13 cellular contexts compared by ENCODE assay signal in the genomic region with DNA sequence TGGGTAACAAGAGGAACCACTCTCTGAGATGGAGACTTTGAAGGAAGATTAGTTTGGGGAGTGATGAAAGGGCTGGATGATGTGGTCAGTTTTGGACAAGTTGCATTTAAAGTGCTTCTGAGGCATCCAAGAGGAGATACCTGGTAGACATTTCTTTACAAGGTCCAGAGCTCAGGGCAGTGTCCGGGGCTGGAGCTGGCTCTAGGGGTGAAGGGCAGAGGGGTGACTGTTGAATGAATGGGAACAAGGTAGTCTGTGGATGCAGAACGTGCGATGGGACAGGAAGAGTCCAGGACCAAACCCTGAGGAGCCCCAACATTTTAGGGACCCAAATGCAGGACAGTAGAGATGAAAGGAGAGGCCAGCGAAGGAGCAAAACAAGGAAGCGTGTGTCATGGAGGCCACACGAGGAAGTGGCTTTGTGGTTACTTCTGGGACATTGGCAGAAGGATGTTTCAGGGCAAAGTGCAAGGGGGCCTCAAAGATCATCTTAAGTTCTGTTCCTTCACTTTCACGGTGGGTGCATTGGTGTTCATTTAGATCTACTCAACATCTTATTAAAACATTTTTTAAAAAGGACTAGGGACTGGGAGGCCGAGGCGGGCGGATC. TPM values are rescaled to one million over a fixed set of nuclear protein-coding genes. Genes with fewer than 3 reads are reported as not detected.
A peak's percentile ranks its signal among the peaks of the same experiment; 100 is the strongest.
DNase-seq lines count a peak whose midpoint lies in the region; ATAC-seq, FAIRE-seq and TF ChIP-seq lines count a peak whose summit lies in the region.
"Had no signal": no experiment of that assay in that cellular context is flagged by ENCODE, and none has a peak within 500 bp of the region (broad histone marks: within the 10 kb centered on the region; RNA-seq: fewer than 3 reads in every experiment).

No MANE protein-coding gene starts in this region.

- no peak overlapping the region for H3K4me3 ChIP-seq in CD4-positive, alpha-beta memory T cell (ENCODE audit: low read length in 2 of 2)
- H3K4me3 ChIP-seq in naive thymus-derived CD4-positive, alpha-beta T cell (ENCODE audit: low read length), result no peak overlapping the region
- H3K4me3 ChIP-seq: right lobe of liver had no signal

- POLR2A ChIA-PET in CD4-positive, alpha-beta memory T cell (lab: Charles Lee; ENCODE audit: partially characterized antibody), result no interaction called here
- POLR2A ChIA-PET in activated CD8-positive, alpha-beta T cell treated with anti-CD3 and anti-CD28 coated beads, Interleukin-2, amount 10 ng/mL, durations not matched to agents 7 days and 5 days (lab: Charles Lee), result interaction anchor here (1.6 to 2.2 kb wide), 2 partner anchors 13 to 46 kb away, joined by 5 to 6 read pairs; a partner anchor contains a TSS
- POLR2A ChIA-PET in naive thymus-derived CD4-positive, alpha-beta T cell (lab: Charles Lee), result no interaction called here
- POLR2A ChIA-PET in CD4-positive, alpha-beta T cell (lab: Charles Lee), result no interaction called here
- POLR2A ChIA-PET in MCF 10A (lab: Yijun Ruan, JAX), result no interaction called here

- H3K27me3 ChIP-seq in CD4-positive, alpha-beta memory T cell (ENCODE audit: insufficient read depth, low read length), result no peaks in the 10 kb centered on the region
- no peaks in the 10 kb centered on the region for H3K27me3 ChIP-seq in naive thymus-derived CD4-positive, alpha-beta T cell (ENCODE audit: control insufficient read depth in 2 of 2, insufficient read depth in 2 of 2, low read length in 2 of 2)
- no peaks in the 10 kb centered on the region for H3K27me3 ChIP-seq in CD4-positive, alpha-beta T cell (ENCODE audit: control insufficient read depth, insufficient read depth, low read length)
- H3K27me3 ChIP-seq: right lobe of liver had no signal

- no peaks in the 10 kb centered on the region for H3K36me3 ChIP-seq in CD4-positive, alpha-beta memory T cell (ENCODE audit: insufficient read depth, low read length)
- H3K36me3 ChIP-seq in naive thymus-derived CD4-positive, alpha-beta T cell (ENCODE audit: control insufficient read depth in 2 of 3, insufficient read depth in 3 of 3, low read length in 3 of 3), result no peaks in the 10 kb centered on the region
- H3K36me3 ChIP-seq: right lobe of liver had no signal

- peak in 1 of 5 donors; percentile 32 for DNase-seq in CD4-positive, alpha-beta memory T cell
- DNase-seq in MV-4-11 (lab: John Stamatoyannopoulos, UW) (peak; percentile 90), RCC 7860 (ENCODE audit: low spot score) (no peak), MCF 10A (ENCODE audit: unreplicated experiment) (no peak)
- peak; percentile 67 for DNase-seq in activated CD8-positive, alpha-beta T cell treated with anti-CD3 and anti-CD28 coated beads, Interleukin-2, amount 10 ng/mL, durations not matched to agents 7 days and 5 days
- DNase-seq in naive thymus-derived CD4-positive, alpha-beta T cell, result no peak
- DNase-seq in CD4-positive, alpha-beta T cell, result no peak
- DNase-seq: activated CD8-positive, alpha-beta memory T cell treated with anti-CD3 and anti-CD28 coated beads, Interleukin-2, amount 50 U/mL, for 48 hours; NCI-H2081 treated with DMSO at 0.1 percent for 48 hours had no signal

- H3K4me3 Mint-ChIP-seq in CD4-positive, alpha-beta memory T cell, result peak overlapping the region in 6 of 8 donors; percentile 3 to 76 (median 27)
- no peak overlapping the region for H3K4me3 Mint-ChIP-seq in activated CD8-positive, alpha-beta T cell treated with anti-CD3 and anti-CD28 coated beads, Interleukin-2, amount 10 ng/mL, durations not matched to agents 7 days and 5 days
- H3K4me3 Mint-ChIP-seq in naive thymus-derived CD4-positive, alpha-beta T cell, result peak overlapping the region in 4 of 10 donors; percentile 11 to 72 (median 30)
- no peak overlapping the region for H3K4me3 Mint-ChIP-seq in CD4-positive, alpha-beta T cell
- H3K4me3 Mint-ChIP-seq in MCF 10A (ENCODE audit: unreplicated experiment), result no peak overlapping the region

- no peak for FAIRE-seq in RCC 7860 (lab: Jason Lieb, UNC)
- FAIRE-seq: G401.6, islet of Langerhans had no signal

- H3K27ac Mint-ChIP-seq in CD4-positive, alpha-beta memory T cell, result peak overlapping the region in 5 of 7 donors; percentile 55 to 81 (median 75)
- H3K27ac Mint-ChIP-seq in activated CD8-positive, alpha-beta T cell treated with anti-CD3 and anti-CD28 coated beads, Interleukin-2, amount 10 ng/mL, durations not matched to agents 7 days and 5 days, result no peak overlapping the region
- H3K27ac Mint-ChIP-seq in naive thymus-derived CD4-positive, alpha-beta T cell, result peak overlapping the region in 5 of 9 donors; percentile 14 to 70 (median 33)
- H3K27ac Mint-ChIP-seq in CD4-positive, alpha-beta T cell, result no peak overlapping the region
- no peak overlapping the region for H3K27ac Mint-ChIP-seq in MCF 10A (ENCODE audit: low read depth, unreplicated experiment)

- no peak for TF ChIP-seq CTCF in CD4-positive, alpha-beta T cell (IDR thresholded peaks at IDR 0.05)
- no peak for TF ChIP-seq CTCF in MCF 10A (IDR thresholded peaks at IDR 0.05; ENCODE audit: unreplicated experiment)

- H3K9me3 Mint-ChIP-seq in CD4-positive, alpha-beta memory T cell, result peaks cover 0 to 2% (median 0%) of the 10 kb centered on the region in 8 donors
- peaks cover 6% of the 10 kb centered on the region for H3K9me3 Mint-ChIP-seq in activated CD8-positive, alpha-beta T cell treated with anti-CD3 and anti-CD28 coated beads, Interleukin-2, amount 10 ng/mL, durations not matched to agents 7 days and 5 days (ENCODE audit: insufficient read depth)
- peaks cover 0 to 3% (median 0%) of the 10 kb centered on the region in 11 donors for H3K9me3 Mint-ChIP-seq in naive thymus-derived CD4-positive, alpha-beta T cell
- no peaks in the 10 kb centered on the region for H3K9me3 Mint-ChIP-seq in CD4-positive, alpha-beta T cell
- no peaks in the 10 kb centered on the region for H3K9me3 Mint-ChIP-seq in MCF 10A (ENCODE audit: unreplicated experiment)

- H3K4me1 Mint-ChIP-seq in CD4-positive, alpha-beta memory T cell, result peaks cover 0 to 10% (median 9%) of the 10 kb centered on the region in 4 donors
- peaks cover 18% of the 10 kb centered on the region for H3K4me1 Mint-ChIP-seq in activated CD8-positive, alpha-beta T cell treated with anti-CD3 and anti-CD28 coated beads, Interleukin-2, amount 10 ng/mL, durations not matched to agents 7 days and 5 days (ENCODE audit: low read depth)
- peaks cover 0 to 28% (median 11%) of the 10 kb centered on the region in 7 donors for H3K4me1 Mint-ChIP-seq in naive thymus-derived CD4-positive, alpha-beta T cell
- peaks cover 8% of the 10 kb centered on the region for H3K4me1 Mint-ChIP-seq in CD4-positive, alpha-beta T cell (ENCODE audit: low read depth)
- H3K4me1 Mint-ChIP-seq in MCF 10A (ENCODE audit: insufficient read depth, unreplicated experiment), result no peaks in the 10 kb centered on the region

- intact Hi-C loops in CD4-positive, alpha-beta memory T cell (cut with micrococcal nuclease), result no loop called here
- intact Hi-C loops in naive thymus-derived CD4-positive, alpha-beta T cell (cut with micrococcal nuclease), result loop anchor here in 1 of 2 donors (2.0 kb wide), 1 partner anchor 45 kb away; no protein-coding TSS in a partner anchor
- intact Hi-C loops in CD4-positive, alpha-beta T cell (cut with DNase I, micrococcal nuclease), result no loop called here
- intact Hi-C loops in MCF 10A (cut with micrococcal nuclease), result no loop called here

- peaks cover 1 to 9% of the 10 kb centered on the region in 2 donors for H3K36me3 Mint-ChIP-seq in CD4-positive, alpha-beta memory T cell
- H3K36me3 Mint-ChIP-seq in activated CD8-positive, alpha-beta T cell treated with anti-CD3 and anti-CD28 coated beads, Interleukin-2, amount 10 ng/mL, durations not matched to agents 7 days and 5 days (ENCODE audit: low read depth), result peaks cover 26% of the 10 kb centered on the region
- H3K36me3 Mint-ChIP-seq in naive thymus-derived CD4-positive, alpha-beta T cell, result peaks cover 7 to 26% (median 13%) of the 10 kb centered on the region in 5 donors
- peaks cover 7% of the 10 kb centered on the region for H3K36me3 Mint-ChIP-seq in CD4-positive, alpha-beta T cell (ENCODE audit: low read depth)
- no peaks in the 10 kb centered on the region for H3K36me3 Mint-ChIP-seq in MCF 10A (ENCODE audit: insufficient read depth, unreplicated experiment)

- peaks cover 21% of the 10 kb centered on the region for H3K4me1 ChIP-seq in CD4-positive, alpha-beta memory T cell (ENCODE audit: insufficient read depth, low read length)
- peaks cover 0 to 16% of the 10 kb centered on the region in 2 donors for H3K4me1 ChIP-seq in naive thymus-derived CD4-positive, alpha-beta T cell (ENCODE audit: control insufficient read depth in 2 of 2, insufficient read depth in 2 of 2, low read length in 2 of 2)
- H3K4me1 ChIP-seq: right lobe of liver had no signal

- CTCF ChIA-PET in CD4-positive, alpha-beta memory T cell (lab: Charles Lee; ENCODE audit: partially characterized antibody), result no interaction called here
- CTCF ChIA-PET in activated CD8-positive, alpha-beta T cell treated with anti-CD3 and anti-CD28 coated beads, Interleukin-2, amount 10 ng/mL, durations not matched to agents 7 days and 5 days (lab: Charles Lee), result interaction anchor here (0.6 to 3.1 kb wide), 4 partner anchors 10 to 46 kb away, joined by 3 to 22 read pairs (median 16); a partner anchor contains a TSS
- CTCF ChIA-PET in naive thymus-derived CD4-positive, alpha-beta T cell (lab: Charles Lee), result no interaction called here
- CTCF ChIA-PET in CD4-positive, alpha-beta T cell (lab: Charles Lee), result no interaction called here
- CTCF ChIA-PET in MCF 10A (lab: Yijun Ruan, JAX), result interaction anchor here (0.7 kb wide), 1 partner anchor 1018 kb away, joined by 4 read pairs; no protein-coding TSS in a partner anchor

- ATAC-seq in activated CD8-positive, alpha-beta T cell treated with anti-CD3 and anti-CD28 coated beads, Interleukin-2, amount 10 ng/mL, durations not matched to agents 7 days and 5 days, result peak; percentile 28
- ATAC-seq in naive thymus-derived CD4-positive, alpha-beta T cell, result peak; percentile 73
- no peak for ATAC-seq in GM19463 (IDR thresholded peaks at IDR 0.05; ENCODE audit: unreplicated experiment)
- ATAC-seq in CD4-positive, alpha-beta T cell (ENCODE audit: poor library complexity), result no peak

- no peaks in the 10 kb centered on the region for H3K9me3 ChIP-seq in CD4-positive, alpha-beta memory T cell (ENCODE audit: control insufficient read depth in 1 of 2, low read length in 2 of 2)
- H3K9me3 ChIP-seq in naive thymus-derived CD4-positive, alpha-beta T cell (ENCODE audit: control insufficient read depth in 2 of 3, low read length in 3 of 3), result no peaks in the 10 kb centered on the region
- peaks cover 1% of the 10 kb centered on the region for H3K9me3 ChIP-seq in CD4-positive, alpha-beta T cell (ENCODE audit: control insufficient read depth, low read length)
- H3K9me3 ChIP-seq: right lobe of liver had no signal

- no TSS peak for BruUV-seq in MCF 10A (replicated peaks; lab: Mats Ljungman, UMichigan)

- no peaks in the 10 kb centered on the region for H3K27me3 Mint-ChIP-seq in CD4-positive, alpha-beta memory T cell
- H3K27me3 Mint-ChIP-seq in activated CD8-positive, alpha-beta T cell treated with anti-CD3 and anti-CD28 coated beads, Interleukin-2, amount 10 ng/mL, durations not matched to agents 7 days and 5 days (ENCODE audit: low read depth), result no peaks in the 10 kb centered on the region
- no peaks in the 10 kb centered on the region for H3K27me3 Mint-ChIP-seq in naive thymus-derived CD4-positive, alpha-beta T cell
- no peaks in the 10 kb centered on the region for H3K27me3 Mint-ChIP-seq in CD4-positive, alpha-beta T cell
- H3K27me3 Mint-ChIP-seq in MCF 10A (ENCODE audit: insufficient read depth, unreplicated experiment), result peaks cover 11% of the 10 kb centered on the region

- H3K27ac ChIP-seq in CD4-positive, alpha-beta memory T cell (ENCODE audit: low read depth, low read length), result no peak overlapping the region
- H3K27ac ChIP-seq in naive thymus-derived CD4-positive, alpha-beta T cell (ENCODE audit: low read depth, low read length), result no peak overlapping the region
- no peak overlapping the region for H3K27ac ChIP-seq in CD4-positive, alpha-beta T cell (ENCODE audit: low read depth, low read length)
- H3K27ac ChIP-seq: right lobe of liver had no signal

RNA-seq across cellular contexts. Expression of a gene that starts 13.6 kb away (rescaled TPM):
- total RNA-seq in CD4-positive, alpha-beta memory T cell, result 1 to 10 TPM; 6.3 to 6.8 TPM
- 1 to 10 TPM in 1 of 2 donors, under 1 TPM in 1; 0.71 to 1.3 TPM for polyA plus RNA-seq in CD4-positive, alpha-beta memory T cell
- total RNA-seq in activated CD8-positive, alpha-beta T cell treated with anti-CD3 and anti-CD28 coated beads, Interleukin-2, amount 10 ng/mL, durations not matched to agents 7 days and 5 days, result 10 to 100 TPM; 21.6 to 23.8 TPM
- 10 to 100 TPM in 3 of 5 experiments, 1 to 10 TPM in 2; 7.1 to 19.0 (median 10.2) TPM for total RNA-seq in naive thymus-derived CD4-positive, alpha-beta T cell
- polyA plus RNA-seq in naive thymus-derived CD4-positive, alpha-beta T cell, result 1 to 10 TPM in 1 of 2 donors, under 1 TPM in 1; 0.20 to 1.0 TPM
- 1 to 10 TPM; 7.1 to 7.2 TPM for total RNA-seq in CD4-positive, alpha-beta T cell
- total RNA-seq in MCF 10A (2022), result 0.42 and 0.81 TPM in 2 replicates

RNA-seq across cellular contexts. Expression of a gene that starts 25.2 kb away (rescaled TPM):
- total RNA-seq in CD4-positive, alpha-beta memory T cell, result 10 to 100 TPM; 80.6 to 83.0 TPM
- polyA plus RNA-seq in CD4-positive, alpha-beta memory T cell, result 10 to 100 TPM in 1 of 2 donors, 1 to 10 TPM in 1; 9.9 to 18.7 TPM
- 10 to 100 TPM; 53.0 to 61.2 TPM for total RNA-seq in activated CD8-positive, alpha-beta T cell treated with anti-CD3 and anti-CD28 coated beads, Interleukin-2, amount 10 ng/mL, durations not matched to agents 7 days and 5 days
- total RNA-seq in naive thymus-derived CD4-positive, alpha-beta T cell, result 10 to 100 TPM; 54.1 to 74.8 (median 64.5) TPM
- polyA plus RNA-seq in naive thymus-derived CD4-positive, alpha-beta T cell, result 10 to 100 TPM in 1 of 2 donors, 1 to 10 TPM in 1; 8.4 to 14.1 TPM
- 10 to 100 TPM; 40.6 to 42.1 TPM for total RNA-seq in CD4-positive, alpha-beta T cell
- total RNA-seq in MCF 10A (2022), result 27.6 and 35.2 TPM in 2 replicates

RNA-seq across cellular contexts. Expression of a gene that starts 43.4 kb away (rescaled TPM):
- total RNA-seq in CD4-positive, alpha-beta memory T cell, result 100 to 1,000 TPM; 140 to 145 TPM
- 100 to 1,000 TPM in 1 of 2 donors, 10 to 100 TPM in 1; 13.6 to 100 TPM for polyA plus RNA-seq in CD4-positive, alpha-beta memory T cell
- 100 to 1,000 TPM; 110 to 113 TPM for total RNA-seq in activated CD8-positive, alpha-beta T cell treated with anti-CD3 and anti-CD28 coated beads, Interleukin-2, amount 10 ng/mL, durations not matched to agents 7 days and 5 days
- 100 to 1,000 TPM in 4 of 5 experiments, 10 to 100 TPM in 1; 78.5 to 126 (median 112) TPM for total RNA-seq in naive thymus-derived CD4-positive, alpha-beta T cell
- 10 to 100 TPM; 23.0 to 51.2 TPM for polyA plus RNA-seq in naive thymus-derived CD4-positive, alpha-beta T cell
- total RNA-seq in CD4-positive, alpha-beta T cell, result 10 to 100 TPM; 73.0 to 78.8 TPM
- total RNA-seq in MCF 10A (2022), result 31.5 and 33.7 TPM in 2 replicates

RNA-seq across cellular contexts. Expression of a gene that starts 51.5 kb away (rescaled TPM):
- total RNA-seq in CD4-positive, alpha-beta memory T cell, result 10 to 100 TPM; 16.3 to 19.4 TPM
- polyA plus RNA-seq in CD4-positive, alpha-beta memory T cell, result 10 to 100 TPM; 18.2 to 18.5 TPM
- 1 to 10 TPM; 6.8 to 8.1 TPM for total RNA-seq in activated CD8-positive, alpha-beta T cell treated with anti-CD3 and anti-CD28 coated beads, Interleukin-2, amount 10 ng/mL, durations not matched to agents 7 days and 5 days
- 10 to 100 TPM; 11.1 to 19.5 (median 14.7) TPM for total RNA-seq in naive thymus-derived CD4-positive, alpha-beta T cell
- polyA plus RNA-seq in naive thymus-derived CD4-positive, alpha-beta T cell, result 10 to 100 TPM; 17.8 to 30.1 TPM
- 10 to 100 TPM; 18.3 to 18.9 TPM for total RNA-seq in CD4-positive, alpha-beta T cell
- 3.8 and 5.2 TPM in 2 replicates for total RNA-seq in MCF 10A (2022)

RNA-seq across cellular contexts. Expression of a gene that starts 53.9 kb away (rescaled TPM):
- total RNA-seq in CD4-positive, alpha-beta memory T cell, result 10 to 100 TPM; 71.4 to 84.8 TPM
- polyA plus RNA-seq in CD4-positive, alpha-beta memory T cell, result 10 to 100 TPM in 1 of 2 donors, 1 to 10 TPM in 1; 9.4 to 15.2 TPM
- 10 to 100 TPM; 27.9 to 33.3 TPM for total RNA-seq in activated CD8-positive, alpha-beta T cell treated with anti-CD3 and anti-CD28 coated beads, Interleukin-2, amount 10 ng/mL, durations not matched to agents 7 days and 5 days
- total RNA-seq in naive thymus-derived CD4-positive, alpha-beta T cell, result 10 to 100 TPM; 33.7 to 83.4 (median 49.2) TPM
- 10 to 100 TPM in 1 of 2 donors, 1 to 10 TPM in 1; 7.7 to 17.5 TPM for polyA plus RNA-seq in naive thymus-derived CD4-positive, alpha-beta T cell
- total RNA-seq in CD4-positive, alpha-beta T cell, result 10 to 100 TPM; 25.7 to 26.2 TPM
- total RNA-seq in MCF 10A (2022), result 19.5 and 22.2 TPM in 2 replicates

Comparison
In these comparisons a context has a peak if more than half of its experiments do, and no peak if none do; other contexts are left out.
1. DNase-seq: peak in MV-4-11 (single experiment) and activated CD8-positive, alpha-beta T cell treated with anti-CD3 and anti-CD28 coated beads, Interleukin-2, amount 10 ng/mL, durations not matched to agents 7 days and 5 days (single experiment); none in naive thymus-derived CD4-positive, alpha-beta T cell (0 of 9), RCC 7860 (single experiment), CD4-positive, alpha-beta T cell (0 of 10) and MCF 10A (single experiment).
2. H3K27ac Mint-ChIP-seq: peak in CD4-positive, alpha-beta memory T cell (5 of 7) and naive thymus-derived CD4-positive, alpha-beta T cell (5 of 9); none in activated CD8-positive, alpha-beta T cell treated with anti-CD3 and anti-CD28 coated beads, Interleukin-2, amount 10 ng/mL, durations not matched to agents 7 days and 5 days (single experiment), CD4-positive, alpha-beta T cell (single experiment) and MCF 10A (single experiment).
3. H3K4me3 Mint-ChIP-seq: peak in CD4-positive, alpha-beta memory T cell (6 of 8); none in activated CD8-positive, alpha-beta T cell treated with anti-CD3 and anti-CD28 coated beads, Interleukin-2, amount 10 ng/mL, durations not matched to agents 7 days and 5 days (single experiment), CD4-positive, alpha-beta T cell (single experiment) and MCF 10A (single experiment).
4. ATAC-seq: peak in activated CD8-positive, alpha-beta T cell treated with anti-CD3 and anti-CD28 coated beads, Interleukin-2, amount 10 ng/mL, durations not matched to agents 7 days and 5 days (single experiment) and naive thymus-derived CD4-positive, alpha-beta T cell (single experiment); none in GM19463 (single experiment) and CD4-positive, alpha-beta T cell (single experiment).
5. CTCF ChIA-PET loops: an anchor here in activated CD8-positive, alpha-beta T cell treated with anti-CD3 and anti-CD28 coated beads, Interleukin-2, amount 10 ng/mL, durations not matched to agents 7 days and 5 days (0.6 to 3.1 kb wide) and MCF 10A (0.7 kb wide); none called in CD4-positive, alpha-beta memory T cell, naive thymus-derived CD4-positive, alpha-beta T cell and CD4-positive, alpha-beta T cell.